ENCODE assay signal across 28 cellular contexts in genomic region chr12:130484221-130484620, GRCh38.
"Had no signal": no experiment of that assay in that cellular context is flagged by ENCODE, and none has a peak within 500 bp of the region (broad histone marks: within the 10 kb centered on the region; RNA-seq: fewer than 3 reads in every experiment).

No MANE protein-coding gene starts in this region.

- H3K9me3 Mint-ChIP-seq: activated CD4-positive, alpha-beta T cell treated with anti-CD3 and anti-CD28 coated beads, Interleukin-2, amount 10 ng/mL, durations not matched to agents 24 days and 14 days; activated naive CD4-positive, alpha-beta T cell treated with anti-CD3 and anti-CD28 coated beads, Interleukin-2, amount 50 U/mL, for 72 hours; activated naive CD8-positive, alpha-beta T cell treated with anti-CD3 and anti-CD28 coated beads, Interleukin-2, amount 50 U/mL, for 24 hours; activated T-cell treated with anti-CD3 and anti-CD28 coated beads, Interleukin-2, amount 50 U/mL, for 4 hours; T-helper 1 cell treated with Interleukin-12 subunit alpha and Interleukin-12 subunit beta and Interleukin-4 antibody, amounts not matched to agents 30 μg/mL and 1 μg/mL, for 36 hours had no signal

- DNase-seq: activated B cell treated with CpG ODN at 0.5 μM for 24 hours; activated CD4-positive, alpha-beta memory T cell treated with anti-CD3 and anti-CD28 coated beads for 36 hours; activated CD4-positive, alpha-beta T cell treated with anti-CD3 and anti-CD28 coated beads for 1 hour; activated CD4-positive, alpha-beta T cell treated with anti-CD3 and anti-CD28 coated beads, Interleukin-2, amount 10 ng/mL, durations not matched to agents 24 days and 14 days; activated CD8-positive, alpha-beta memory T cell treated with anti-CD3 and anti-CD28 coated beads for 24 hours; activated effector memory CD4-positive, alpha-beta T cell treated with anti-CD3 and anti-CD28 coated beads, Interleukin-2, amount 50 U/mL, for 16 hours; activated naive CD4-positive, alpha-beta T cell treated with Interleukin-2 at 50 U/mL for 16 hours; activated naive CD8-positive, alpha-beta T cell treated with anti-CD3 and anti-CD28 coated beads, Interleukin-2, amount 50 U/mL, for 24 hours; activated T-cell treated with anti-CD3 and anti-CD28 coated beads, Interleukin-2, amount 50 U/mL, for 4 hours; amniotic stem cell; body of pancreas; central memory CD4-positive, alpha-beta T cell; Kasumi-1; KBM-7; NCI-H1105 treated with DMSO at 0.1 percent for 48 hours; NCI-H1436 treated with DMSO at 0.1 percent for 48 hours; NCI-H187; NCI-H2081; NCI-H345; NCI-H510A; SHP77; T-helper 9 cell had no signal

- H3K36me3 ChIP-seq: ascending aorta had no signal

- H3K4me1 ChIP-seq: ascending aorta, body of pancreas had no signal

- ATAC-seq: activated naive CD4-positive, alpha-beta T cell treated with anti-CD3 and anti-CD28 coated beads, Interleukin-2, amount 50 U/mL, for 72 hours; activated naive CD8-positive, alpha-beta T cell treated with anti-CD3 and anti-CD28 coated beads, Interleukin-2, amount 50 U/mL, for 24 hours; activated T-cell treated with anti-CD3 and anti-CD28 coated beads, Interleukin-2, amount 50 U/mL, for 4 hours; body of pancreas had no signal

- H3K4me3 Mint-ChIP-seq: activated B cell treated with CpG ODN at 0.5 μM for 24 hours; activated CD4-positive, alpha-beta memory T cell treated with anti-CD3 and anti-CD28 coated beads for 36 hours; activated CD4-positive, alpha-beta T cell treated with anti-CD3 and anti-CD28 coated beads, Interleukin-2, amount 10 ng/mL, durations not matched to agents 24 days and 14 days; activated naive CD8-positive, alpha-beta T cell treated with anti-CD3 and anti-CD28 coated beads, Interleukin-2, amount 50 U/mL, for 24 hours; activated T-cell treated with anti-CD3 and anti-CD28 coated beads, Interleukin-2, amount 50 U/mL, for 4 hours; T-helper 1 cell treated with Interleukin-12 subunit alpha and Interleukin-12 subunit beta and Interleukin-4 antibody, amounts not matched to agents 30 μg/mL and 1 μg/mL, for 36 hours had no signal

- H3K27me3 ChIP-seq: ascending aorta, body of pancreas had no signal

- H3K9me3 ChIP-seq: ascending aorta, body of pancreas had no signal

- H3K27ac ChIP-seq: ascending aorta, body of pancreas had no signal

- H3K4me3 ChIP-seq: ascending aorta, body of pancreas had no signal

- H3K4me1 Mint-ChIP-seq: activated B cell treated with CpG ODN at 0.5 μM for 24 hours; activated CD4-positive, alpha-beta T cell treated with anti-CD3 and anti-CD28 coated beads, Interleukin-2, amount 10 ng/mL, durations not matched to agents 24 days and 14 days; activated naive CD8-positive, alpha-beta T cell treated with anti-CD3 and anti-CD28 coated beads, Interleukin-2, amount 50 U/mL, for 24 hours had no signal

- FAIRE-seq: bronchial epithelial cell, RCC 7860, TTC549 had no signal

- H3K27ac Mint-ChIP-seq: activated B cell treated with CpG ODN at 0.5 μM for 24 hours; activated CD4-positive, alpha-beta memory T cell treated with anti-CD3 and anti-CD28 coated beads for 36 hours; activated CD4-positive, alpha-beta T cell treated with anti-CD3 and anti-CD28 coated beads, Interleukin-2, amount 10 ng/mL, durations not matched to agents 24 days and 14 days; activated naive CD4-positive, alpha-beta T cell treated with anti-CD3 and anti-CD28 coated beads, Interleukin-2, amount 50 U/mL, for 72 hours; activated naive CD8-positive, alpha-beta T cell treated with anti-CD3 and anti-CD28 coated beads, Interleukin-2, amount 50 U/mL, for 24 hours; T-helper 1 cell treated with Interleukin-12 subunit alpha and Interleukin-12 subunit beta and Interleukin-4 antibody, amounts not matched to agents 30 μg/mL and 1 μg/mL, for 36 hours had no signal

- H3K36me3 Mint-ChIP-seq: activated CD4-positive, alpha-beta memory T cell treated with anti-CD3 and anti-CD28 coated beads for 36 hours; activated naive CD4-positive, alpha-beta T cell treated with anti-CD3 and anti-CD28 coated beads, Interleukin-2, amount 50 U/mL, for 72 hours had no signal

- H3K27me3 Mint-ChIP-seq: activated B cell treated with CpG ODN at 0.5 μM for 24 hours; activated CD4-positive, alpha-beta memory T cell treated with anti-CD3 and anti-CD28 coated beads for 36 hours; activated CD4-positive, alpha-beta T cell treated with anti-CD3 and anti-CD28 coated beads, Interleukin-2, amount 10 ng/mL, durations not matched to agents 24 days and 14 days; activated naive CD8-positive, alpha-beta T cell treated with anti-CD3 and anti-CD28 coated beads, Interleukin-2, amount 50 U/mL, for 24 hours had no signal
